In genomic region chr6:5930143-5930770, GRCh38 we compare ENCODE assay signal across 29 cellular contexts.
DNase-seq lines count a peak whose midpoint lies in the region; ATAC-seq and TF ChIP-seq lines count a peak whose summit lies in the region.
"Had no signal": no experiment of that assay in that cellular context is flagged by ENCODE, and none has a peak within 500 bp of the region (broad histone marks: within the 10 kb centered on the region; RNA-seq: fewer than 3 reads in every experiment).

No MANE protein-coding gene starts in this region.

- H3K9me3 ChIP-seq in BLaER1 treated with 17β-estradiol and CSF1 and Interleukin-3, amounts not matched to agents 10 nM and 100 nM (replicated peaks in 1 of 11): peaks cover 0 to 24% (median 10%) of the 10 kb centered on the region in 11 experiments; a peak in 14 of 22 replicates
- H3K9me3 ChIP-seq in ovary (no peaks in the 10 kb centered on the region), suprapubic skin (no peaks in the 10 kb centered on the region), PC-3 (ENCODE audit: low read length) (0 out of 2 replicates have a peak, but pooled peaks cover 3% of the 10 kb centered on the region)
- H3K9me3 ChIP-seq: Caco-2, neutrophil, right lobe of liver had no signal

- no peak overlapping the region for H3K27ac ChIP-seq in BLaER1 treated with 17β-estradiol and CSF1 and Interleukin-3, amounts not matched to agents 10 nM and 100 nM
- H3K27ac ChIP-seq in ovary (no peak overlapping the region), suprapubic skin (no peak overlapping the region), PC-3 (ENCODE audit: low read length) (no peak overlapping the region)
- H3K27ac ChIP-seq: dorsolateral prefrontal cortex, heart left ventricle, neutrophil, right lobe of liver, upper lobe of left lung, WERI-Rb-1 had no signal

- H3K4me2 ChIP-seq in BLaER1 treated with 17β-estradiol and CSF1 and Interleukin-3, amounts not matched to agents 10 nM and 100 nM: peak overlapping the region; percentile 4 to 63 (median 45); a peak in 21 of 22 replicates
- H3K4me2 ChIP-seq in PC-3 (ENCODE audit: low read length): no peak overlapping the region

- peak; percentile 33 for ATAC-seq in activated naive CD8-positive, alpha-beta T cell treated with anti-CD3 and anti-CD28 coated beads, Interleukin-2, amount 50 U/mL, for 24 hours
- no peak for ATAC-seq in GM21526 (IDR thresholded peaks at IDR 0.05; ENCODE audit: low FRiP score, unreplicated experiment)
- no peak for ATAC-seq in PC-3
- ATAC-seq: heart left ventricle, right lobe of liver, SK-N-SH treated with all-trans-retinoic acid at 6 μM for 48 hours had no signal

- no peaks in the 10 kb centered on the region for H3K79me2 ChIP-seq in PC-3 (ENCODE audit: low read length)

- no peak for TF ChIP-seq EP300 in ovary (IDR thresholded peaks at IDR 0.05)
- TF ChIP-seq EP300 in suprapubic skin (IDR thresholded peaks at IDR 0.05): no peak

- TF ChIP-seq CTCF in ovary (IDR thresholded peaks at IDR 0.05) (no peak), suprapubic skin (IDR thresholded peaks at IDR 0.05) (no peak), PC-3 (conservative IDR thresholded peaks at IDR 0.05; ENCODE audit: low read depth, low read length) (no peak)

- H3K4me1 ChIP-seq in BLaER1 treated with 17β-estradiol and CSF1 and Interleukin-3, amounts not matched to agents 10 nM and 100 nM: peaks cover 7 to 14% (median 10%) of the 10 kb centered on the region in 10 experiments
- H3K4me1 ChIP-seq in ovary (ENCODE audit: insufficient read depth) (no peaks in the 10 kb centered on the region), suprapubic skin (no peaks in the 10 kb centered on the region), PC-3 (ENCODE audit: insufficient read depth, low read length) (no peaks in the 10 kb centered on the region)
- H3K4me1 ChIP-seq: Caco-2, heart left ventricle, right lobe of liver, upper lobe of left lung had no signal

- TF ChIP-seq POLR2A in ovary (IDR thresholded peaks at IDR 0.05) (no peak), suprapubic skin (IDR thresholded peaks at IDR 0.05) (no peak)

- intact Hi-C loops in ovary (cut with DNase I) (no loop called here), PC-3 (cut with micrococcal nuclease) (no loop called here)

- peaks cover 7% of the 10 kb centered on the region for H3K9me3 Mint-ChIP-seq in activated naive CD8-positive, alpha-beta T cell treated with anti-CD3 and anti-CD28 coated beads, Interleukin-2, amount 50 U/mL, for 24 hours
- H3K9me3 Mint-ChIP-seq: activated CD4-positive, alpha-beta T cell treated with anti-CD3 and anti-CD28 coated beads, Interleukin-2, amount 10 ng/mL, durations not matched to agents 7 days and 5 days had no signal

- no peak overlapping the region for H2AFZ ChIP-seq in PC-3 (ENCODE audit: low read length)

- H3F3A ChIP-seq in PC-3 (ENCODE audit: low read length, unreplicated experiment): no peaks in the 10 kb centered on the region

- no peaks in the 10 kb centered on the region for H3K9me2 ChIP-seq in PC-3 (replicated peaks; ENCODE audit: low read length)

- no peaks in the 10 kb centered on the region for H3K36me3 Mint-ChIP-seq in activated naive CD8-positive, alpha-beta T cell treated with anti-CD3 and anti-CD28 coated beads, Interleukin-2, amount 50 U/mL, for 24 hours (ENCODE audit: low read depth)

- no peaks in the 10 kb centered on the region for H3K36me3 ChIP-seq in BLaER1 treated with 17β-estradiol and CSF1 and Interleukin-3, amounts not matched to agents 10 nM and 100 nM
- H3K36me3 ChIP-seq in ovary (no peaks in the 10 kb centered on the region), suprapubic skin (no peaks in the 10 kb centered on the region), PC-3 (ENCODE audit: low read depth, low read length) (no peaks in the 10 kb centered on the region)
- H3K36me3 ChIP-seq: heart left ventricle, neutrophil, right lobe of liver, upper lobe of left lung, WERI-Rb-1 had no signal

- WGBS in ovary, 3 donors: 56 to 71% (median 61%) methylated on average over 4 of the region's 4 CpGs
- 64% methylated on average over 4 of the region's 4 CpGs for WGBS in suprapubic skin

- H3K4me3 Mint-ChIP-seq in activated naive CD8-positive, alpha-beta T cell treated with anti-CD3 and anti-CD28 coated beads, Interleukin-2, amount 50 U/mL, for 24 hours: no peak overlapping the region
- H3K4me3 Mint-ChIP-seq: activated CD4-positive, alpha-beta T cell treated with anti-CD3 and anti-CD28 coated beads, Interleukin-2, amount 10 ng/mL, durations not matched to agents 7 days and 5 days had no signal

- H3K4me1 Mint-ChIP-seq in activated naive CD8-positive, alpha-beta T cell treated with anti-CD3 and anti-CD28 coated beads, Interleukin-2, amount 50 U/mL, for 24 hours: peaks cover 9% of the 10 kb centered on the region

- no peaks in the 10 kb centered on the region for H3K27me3 ChIP-seq in BLaER1 treated with 17β-estradiol and CSF1 and Interleukin-3, amounts not matched to agents 10 nM and 100 nM
- H3K27me3 ChIP-seq in ovary (no peaks in the 10 kb centered on the region), suprapubic skin (peaks cover 13% of the 10 kb centered on the region), PC-3 (ENCODE audit: low read length) (peaks cover 40% of the 10 kb centered on the region)
- H3K27me3 ChIP-seq: dorsolateral prefrontal cortex, right lobe of liver, upper lobe of left lung had no signal

- H3K27ac Mint-ChIP-seq in activated naive CD8-positive, alpha-beta T cell treated with anti-CD3 and anti-CD28 coated beads, Interleukin-2, amount 50 U/mL, for 24 hours: no peak overlapping the region
- H3K27ac Mint-ChIP-seq: activated CD4-positive, alpha-beta T cell treated with anti-CD3 and anti-CD28 coated beads, Interleukin-2, amount 10 ng/mL, durations not matched to agents 7 days and 5 days; progenitor cell of endocrine pancreas had no signal

- H3K27me3 Mint-ChIP-seq in activated naive CD8-positive, alpha-beta T cell treated with anti-CD3 and anti-CD28 coated beads, Interleukin-2, amount 50 U/mL, for 24 hours: peaks cover 10% of the 10 kb centered on the region
- H3K27me3 Mint-ChIP-seq: progenitor cell of endocrine pancreas had no signal

- H3K4me3 ChIP-seq in BLaER1 treated with 17β-estradiol and CSF1 and Interleukin-3, amounts not matched to agents 10 nM and 100 nM: no peak overlapping the region
- no peak overlapping the region for H3K4me3 ChIP-seq in ovary
- H3K4me3 ChIP-seq in suprapubic skin: no peak overlapping the region
- no peak overlapping the region for H3K4me3 ChIP-seq in PC-3 (ENCODE audit: low read length)
- H3K4me3 ChIP-seq: dorsolateral prefrontal cortex, heart left ventricle, right lobe of liver, upper lobe of left lung had no signal

- POLR2A ChIA-PET in PC-3 (lab: Charles Lee; ENCODE audit: unreplicated experiment): no interaction called here

- no peaks in the 10 kb centered on the region for H4K20me1 ChIP-seq in BLaER1 treated with 17β-estradiol and CSF1 and Interleukin-3, amounts not matched to agents 10 nM and 100 nM
- no peaks in the 10 kb centered on the region for H4K20me1 ChIP-seq in PC-3 (ENCODE audit: low read length)

- no TSS peak for BruUV-seq in PC-3 (replicated peaks; lab: Mats Ljungman, UMichigan)

- peak; percentile 35 for DNase-seq in HPDE6-E6E7 (ENCODE audit: extremely low spot score)
- peak; percentile 12 for DNase-seq in RPMI7951 (ENCODE audit: low read depth)
- DNase-seq in activated naive CD8-positive, alpha-beta T cell treated with anti-CD3 and anti-CD28 coated beads, Interleukin-2, amount 50 U/mL, for 24 hours: no peak
- DNase-seq in ovary: no peak
- no peak for DNase-seq in suprapubic skin (ENCODE audit: low spot score in 2 of 2)
- no peak for DNase-seq in PC-3
- DNase-seq: activated CD4-positive, alpha-beta T cell treated with anti-CD3 and anti-CD28 coated beads, Interleukin-2, amount 10 ng/mL, durations not matched to agents 7 days and 5 days; activated CD8-positive, alpha-beta memory T cell treated with anti-CD3 and anti-CD28 coated beads, Interleukin-2, amount 50 U/mL, for 4 hours; activated naive CD4-positive, alpha-beta T cell treated with anti-CD3 and anti-CD28 coated beads, Interleukin-2, amount 50 U/mL, for 16 hours; C1 segment of cervical spinal cord; Caco-2; DMS53; dorsolateral prefrontal cortex; foreskin melanocyte; HCEC 1CT; heart left ventricle; kidney; NCI-H2081; NCI-H524 treated with DMSO at 0.1 percent for 48 hours; right lobe of liver; Right ventricle myocardium superior; stimulated activated CD4-positive, alpha-beta T cell treated with anti-CD3 and anti-CD28 coated beads, Interleukin-2, amount 100 ng/mL, for 48 hours; upper lobe of left lung; WERI-Rb-1 had no signal

- CTCF ChIA-PET in PC-3 (lab: Charles Lee): no interaction called here

- no peak overlapping the region for H3K9ac ChIP-seq in BLaER1 treated with 17β-estradiol and CSF1 and Interleukin-3, amounts not matched to agents 10 nM and 100 nM
- no peak overlapping the region for H3K9ac ChIP-seq in PC-3 (ENCODE audit: low read length)

Comparison
In these comparisons a context has a peak if more than half of its experiments do, and no peak if none do; other contexts are left out.
1. DNase-seq: peak in HPDE6-E6E7 (single experiment) and RPMI7951 (single experiment); none in activated naive CD8-positive, alpha-beta T cell treated with anti-CD3 and anti-CD28 coated beads, Interleukin-2, amount 50 U/mL, for 24 hours (single experiment), ovary (0 of 5), suprapubic skin (0 of 2) and PC-3 (single experiment).